ENCODE assay signal across 33 cellular contexts in the genomic region with DNA sequence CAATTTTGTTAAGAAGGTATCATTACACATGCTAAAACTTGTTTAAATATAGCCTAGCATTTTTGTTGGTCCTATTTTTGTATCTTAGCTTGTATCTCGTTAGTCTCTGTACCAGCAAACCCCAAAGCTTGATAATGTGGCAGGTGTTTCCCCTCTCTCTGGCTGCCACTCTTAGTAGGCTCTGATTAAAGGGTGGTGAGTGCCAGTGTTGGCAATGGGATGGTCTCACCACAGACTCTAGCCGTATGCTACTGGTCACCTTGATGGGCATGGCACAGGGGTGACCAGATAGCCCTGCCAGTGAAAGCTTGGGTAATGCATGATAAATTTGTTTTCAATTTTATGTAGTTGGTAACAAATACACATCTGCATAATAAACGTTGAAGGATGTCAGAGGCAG.
"Had no signal": no experiment of that assay in that cellular context is flagged by ENCODE, and none has a peak within 500 bp of the region (broad histone marks: within the 10 kb centered on the region; RNA-seq: fewer than 3 reads in every experiment).

No MANE protein-coding gene starts in this region.

- H3K4me2 ChIP-seq: SK-N-SH had no signal

- H3K36me3 Mint-ChIP-seq: activated CD4-positive, alpha-beta memory T cell treated with anti-CD3 and anti-CD28 coated beads for 36 hours; activated naive CD4-positive, alpha-beta T cell treated with anti-CD3 and anti-CD28 coated beads, Interleukin-2, amount 10 ng/mL, durations not matched to agents 7 days and 5 days; activated naive CD8-positive, alpha-beta T cell had no signal

- H3K4me1 ChIP-seq: SJSA1 had no signal

- FAIRE-seq: TTC549 had no signal

- H3K27ac Mint-ChIP-seq: activated CD4-positive, alpha-beta memory T cell treated with anti-CD3 and anti-CD28 coated beads for 36 hours; activated CD4-positive, alpha-beta T cell treated with anti-CD3 and anti-CD28 coated beads for 36 hours; activated naive CD4-positive, alpha-beta T cell treated with anti-CD3 and anti-CD28 coated beads, Interleukin-2, amount 10 ng/mL, durations not matched to agents 7 days and 5 days; activated naive CD8-positive, alpha-beta T cell; activated T-helper 1 cell treated with anti-CD3 and anti-CD28 coated beads, Interleukin-12 subunit alpha, Interleukin-12 subunit beta, Interleukin-2, Interleukin-4 antibody, amounts not matched to agents 30 ng/mL and 10 ng/mL and 1 ng/mL, durations not matched to agents 14 hours and 24 hours and 36 hours; T-helper 1 cell treated with Interleukin-12 subunit alpha and Interleukin-12 subunit beta and Interleukin-4 antibody, amounts not matched to agents 30 μg/mL and 1 μg/mL, for 36 hours; T-helper 2 cell treated with Interferon-gamma antibody and Interleukin-4, amounts not matched to agents 5 μg/mL and 100 μg/mL, for 36 hours had no signal

- H3K4me3 ChIP-seq: cardiac muscle cell, MG63, SJSA1 had no signal

- H3K9me3 Mint-ChIP-seq: activated CD4-positive, alpha-beta memory T cell treated with anti-CD3 and anti-CD28 coated beads for 36 hours; activated naive CD4-positive, alpha-beta T cell treated with anti-CD3 and anti-CD28 coated beads, Interleukin-2, amount 10 ng/mL, durations not matched to agents 7 days and 5 days; activated T-cell treated with anti-CD3 and anti-CD28 coated beads, Interleukin-2, amount 50 U/mL, for 4 hours; activated T-helper 1 cell treated with anti-CD3 and anti-CD28 coated beads, Interleukin-12 subunit alpha, Interleukin-12 subunit beta, Interleukin-2, Interleukin-4 antibody, amounts not matched to agents 30 ng/mL and 10 ng/mL and 1 ng/mL, durations not matched to agents 14 hours and 24 hours and 36 hours; central memory CD8-positive, alpha-beta T cell; T-helper 1 cell treated with Interleukin-12 subunit alpha and Interleukin-12 subunit beta and Interleukin-4 antibody, amounts not matched to agents 30 μg/mL and 1 μg/mL, for 36 hours; T-helper 2 cell treated with Interferon-gamma antibody and Interleukin-4, amounts not matched to agents 5 μg/mL and 100 μg/mL, for 36 hours had no signal

- DNase-seq: activated CD4-positive, alpha-beta memory T cell treated with anti-CD3 and anti-CD28 coated beads for 36 hours; activated CD4-positive, alpha-beta T cell treated with anti-CD3 and anti-CD28 coated beads for 36 hours; activated CD4-positive, alpha-beta T cell treated with anti-CD3 and anti-CD28 coated beads, Interleukin-2, amount 50 U/mL, for 1 hour; activated CD8-positive, alpha-beta memory T cell treated with anti-CD3 and anti-CD28 coated beads, Interleukin-2, amount 50 U/mL, for 4 hours; activated naive CD4-positive, alpha-beta T cell treated with anti-CD3 and anti-CD28 coated beads, Interleukin-2, amount 10 ng/mL, durations not matched to agents 7 days and 5 days; activated T-cell treated with anti-CD3 and anti-CD28 coated beads for 4 hours; activated T-cell treated with anti-CD3 and anti-CD28 coated beads, Interleukin-2, amount 50 U/mL, for 4 hours; amniotic stem cell; aorta; Karpas-422; MG63; NCI-H1092; NCI-H1417 treated with DMSO at 0.1 percent for 48 hours; NCI-H187 treated with DMSO at 0.1 percent for 48 hours; NCI-H2081; NCI-H2171 treated with DMSO at 0.1 percent for 48 hours; NCI-H2227 treated with DMSO at 0.1 percent for 48 hours; NCI-H446; NCI-H510A treated with DMSO at 0.1 percent for 48 hours; NCI-H526 treated with DMSO at 0.1 percent for 48 hours; NCI-H82; SHP77 treated with DMSO at 0.1 percent for 48 hours; SK-N-SH had no signal

- H3K4me3 Mint-ChIP-seq: activated CD4-positive, alpha-beta memory T cell treated with anti-CD3 and anti-CD28 coated beads for 36 hours; activated CD4-positive, alpha-beta T cell treated with anti-CD3 and anti-CD28 coated beads for 36 hours; activated naive CD4-positive, alpha-beta T cell treated with anti-CD3 and anti-CD28 coated beads, Interleukin-2, amount 10 ng/mL, durations not matched to agents 7 days and 5 days; activated naive CD8-positive, alpha-beta T cell; activated T-cell treated with anti-CD3 and anti-CD28 coated beads, Interleukin-2, amount 50 U/mL, for 4 hours; activated T-helper 1 cell treated with anti-CD3 and anti-CD28 coated beads, Interleukin-12 subunit alpha, Interleukin-12 subunit beta, Interleukin-2, Interleukin-4 antibody, amounts not matched to agents 30 ng/mL and 10 ng/mL and 1 ng/mL, durations not matched to agents 14 hours and 24 hours and 36 hours; central memory CD8-positive, alpha-beta T cell; T-helper 1 cell treated with Interleukin-12 subunit alpha and Interleukin-12 subunit beta and Interleukin-4 antibody, amounts not matched to agents 30 μg/mL and 1 μg/mL, for 36 hours; T-helper 2 cell treated with Interferon-gamma antibody and Interleukin-4, amounts not matched to agents 5 μg/mL and 100 μg/mL, for 36 hours had no signal

- H3K36me3 ChIP-seq: cardiac muscle cell, MG63, SJSA1 had no signal

- H3K9me3 ChIP-seq: MG63, SJSA1, SK-N-SH had no signal

- H3K9ac ChIP-seq: SK-N-SH had no signal

- ATAC-seq: activated CD4-positive, alpha-beta T cell treated with anti-CD3 and anti-CD28 coated beads for 36 hours; activated CD4-positive, CD25-positive, alpha-beta regulatory T cell treated with anti-CD3 and anti-CD28 coated beads, Interleukin-2, amount 50 U/mL, for 24 hours; activated T-cell treated with anti-CD3 and anti-CD28 coated beads, Interleukin-2, amount 50 U/mL, for 4 hours; Panc1 had no signal

- H3K27me3 ChIP-seq: MG63, SJSA1 had no signal

- H3K27me3 Mint-ChIP-seq: activated naive CD4-positive, alpha-beta T cell treated with anti-CD3 and anti-CD28 coated beads, Interleukin-2, amount 10 ng/mL, durations not matched to agents 7 days and 5 days; central memory CD8-positive, alpha-beta T cell had no signal

- H3K4me1 Mint-ChIP-seq: activated CD4-positive, alpha-beta T cell treated with anti-CD3 and anti-CD28 coated beads for 36 hours; activated naive CD4-positive, alpha-beta T cell treated with anti-CD3 and anti-CD28 coated beads, Interleukin-2, amount 10 ng/mL, durations not matched to agents 7 days and 5 days; central memory CD8-positive, alpha-beta T cell had no signal

- H3K27ac ChIP-seq: cardiac muscle cell, SJSA1 had no signal
